In genomic region chr9:113155911-113156559, GRCh38 we compare ENCODE assay signal across 11 cellular contexts. TPM values are rescaled to one million over a fixed set of nuclear protein-coding genes. Genes with fewer than 3 reads are reported as not detected.
DNase-seq lines count a peak whose midpoint lies in the region; ATAC-seq, FAIRE-seq and TF ChIP-seq lines count a peak whose summit lies in the region.
"Had no signal": no experiment of that assay in that cellular context is flagged by ENCODE, and none has a peak within 500 bp of the region (broad histone marks: within the 10 kb centered on the region; RNA-seq: fewer than 3 reads in every experiment).

No MANE protein-coding gene starts in this region.

- peaks cover 10% of the 10 kb centered on the region for H3K36me3 Mint-ChIP-seq in central memory CD8-positive, alpha-beta T cell (ENCODE audit: insufficient read depth)

- ATAC-seq in central memory CD8-positive, alpha-beta T cell (replicated peaks; ENCODE audit: extremely low read depth, poor library complexity, severe bottlenecking), result peak; percentile 55
- ATAC-seq in HG03520 (IDR thresholded peaks at IDR 0.05; ENCODE audit: unreplicated experiment) (no peak), HG02981 (IDR thresholded peaks at IDR 0.05; ENCODE audit: unreplicated experiment) (no peak)

- peak overlapping the region; percentile 4 for H3K4me3 Mint-ChIP-seq in central memory CD8-positive, alpha-beta T cell

- TF ChIP-seq POLR2A in GM12891 (IDR thresholded peaks at IDR 0.05; ENCODE audit: low read depth, low read length), result no peak

- FAIRE-seq in GM12891 (lab: Jason Lieb, UNC), result peak; percentile 80
- FAIRE-seq: H54 had no signal

- H3K27ac Mint-ChIP-seq in central memory CD8-positive, alpha-beta T cell (ENCODE audit: low read depth), result peak overlapping the region; percentile 52
- H3K27ac Mint-ChIP-seq: progenitor cell of endocrine pancreas had no signal

- H3K27me3 Mint-ChIP-seq in central memory CD8-positive, alpha-beta T cell, result no peaks in the 10 kb centered on the region

- DNase-seq in GM12891 (ENCODE audit: insufficient read length, low spot score), result no peak
- DNase-seq in T-helper 1 cell, result peak in 3 of 5 donors; percentile 7 to 47 (median 10)
- peak in 1 of 2 donors; percentile 15 for DNase-seq in central memory CD8-positive, alpha-beta T cell (ENCODE audit: low spot score in 2 of 2)
- peak; percentile 12 for DNase-seq in stimulated activated CD4-positive, alpha-beta T cell treated with anti-CD3 and anti-CD28 coated beads, Interleukin-4, amount 100 ng/mL, for 1 hour
- no peak for DNase-seq in hepatic stellate cell (ENCODE audit: low spot score)
- DNase-seq in T-helper 9 cell, result no peak
- DNase-seq: glutamatergic neuron had no signal

- H3K4me1 Mint-ChIP-seq in central memory CD8-positive, alpha-beta T cell, result peaks cover 29% of the 10 kb centered on the region

- H3K9me3 Mint-ChIP-seq in central memory CD8-positive, alpha-beta T cell, result no peaks in the 10 kb centered on the region

TF ChIP-seq in GM12891, 5 proteins besides CTCF, POLR2A, EP300 and RAD21:
- no peak for TF ChIP-seq TAF1 (IDR thresholded peaks at IDR 0.05; ENCODE audit: low read depth, low read length)
- 0 out of 2 replicates have a peak, but pooled peaks have one; percentile 48 for TF ChIP-seq POU2F2 (IDR thresholded peaks at IDR 0.05; ENCODE audit: low read depth, low read length)
- TF ChIP-seq SPI1 (IDR thresholded peaks at IDR 0.05; ENCODE audit: low read depth, low read length), result no peak; the same call in 1 of the 2 replicates

RNA-seq across cellular contexts. Expression of gene SLC31A2, which starts 5.2 kb away (rescaled TPM):
- polyA plus RNA-seq in GM12891 (2012; ENCODE audit: low read depth, missing spikeins), result 0.94 TPM

Comparison
In these comparisons a context has a peak if more than half of its experiments do, and no peak if none do; other contexts are left out.
1. DNase-seq: peak in T-helper 1 cell (3 of 5) and stimulated activated CD4-positive, alpha-beta T cell treated with anti-CD3 and anti-CD28 coated beads, Interleukin-4, amount 100 ng/mL, for 1 hour (single experiment); none in GM12891 (single experiment), hepatic stellate cell (single experiment) and T-helper 9 cell (single experiment).